Comparison of ENCODE assay signal across 8 cellular contexts in genomic region chr3:176872771-176873209, GRCh38.
DNase-seq lines count a peak whose midpoint lies in the region; ATAC-seq and TF ChIP-seq lines count a peak whose summit lies in the region.

No MANE protein-coding gene starts in this region.

- no peaks in the 10 kb centered on the region for H3K36me3 ChIP-seq in gastrocnemius medialis

- in situ Hi-C loops in gastrocnemius medialis (cut with MboI; ENCODE audit: low sequenced_read_pairs in 4 of 4), result loop anchor here in 1 of 4 donors (10.0 kb wide), 1 partner anchor 62 kb away; no protein-coding TSS in a partner anchor

- peak; percentile 56 to 69 (median 62) for TF ChIP-seq CTCF in gastrocnemius medialis (IDR thresholded peaks at IDR 0.05 in 4 of 5, conservative IDR thresholded peaks at IDR 0.05 in 1 of 5)

- ATAC-seq in GM21423 (IDR thresholded peaks at IDR 0.05; ENCODE audit: unreplicated experiment), result peak; percentile 94
- ATAC-seq in left cardiac atrium, result peak; percentile 72 to 74
- peak; percentile 68 to 86 for ATAC-seq in gastrocnemius medialis

- no peak for TF ChIP-seq POLR2A in gastrocnemius medialis (IDR thresholded peaks at IDR 0.05)

- no peaks in the 10 kb centered on the region for H3K27me3 ChIP-seq in gastrocnemius medialis

- no peaks in the 10 kb centered on the region for H3K9me3 ChIP-seq in gastrocnemius medialis

- H3K27ac ChIP-seq in gastrocnemius medialis, result no peak overlapping the region

- peak; percentile 57 for DNase-seq in EH (ENCODE audit: low read depth)
- DNase-seq in HK-2 (ENCODE audit: unreplicated experiment), result peak; percentile 49
- peak; percentile 27 for DNase-seq in RPMI7951 (ENCODE audit: low read depth)
- DNase-seq in activated naive CD4-positive, alpha-beta T cell (lab: John Stamatoyannopoulos, UW), result peak in 3 of 4 experiments; percentile 10 to 22 (median 12)
- DNase-seq in left cardiac atrium, result peak; percentile 29
- peak in 1 of 2 donors; percentile 24 for DNase-seq in gastrocnemius medialis
- no peak for DNase-seq in NCI-H1105 (lab: John Stamatoyannopoulos, UW)

- no peak overlapping the region for H3K4me3 ChIP-seq in gastrocnemius medialis

- H3K4me1 ChIP-seq in gastrocnemius medialis, result no peaks in the 10 kb centered on the region

- intact Hi-C loops in left cardiac atrium (cut with DNase I) (loop anchor here in 1 of 2 donors (5.0 kb wide), 1 partner anchor 65 kb away; no protein-coding TSS in a partner anchor), gastrocnemius medialis (cut with DNase I; ENCODE audit: low total_unique reads) (loop anchor here (1.0 kb wide), 1 partner anchor 67 kb away; no protein-coding TSS in a partner anchor)
